ENCODE assay signal across 10 cellular contexts in the genomic region with DNA sequence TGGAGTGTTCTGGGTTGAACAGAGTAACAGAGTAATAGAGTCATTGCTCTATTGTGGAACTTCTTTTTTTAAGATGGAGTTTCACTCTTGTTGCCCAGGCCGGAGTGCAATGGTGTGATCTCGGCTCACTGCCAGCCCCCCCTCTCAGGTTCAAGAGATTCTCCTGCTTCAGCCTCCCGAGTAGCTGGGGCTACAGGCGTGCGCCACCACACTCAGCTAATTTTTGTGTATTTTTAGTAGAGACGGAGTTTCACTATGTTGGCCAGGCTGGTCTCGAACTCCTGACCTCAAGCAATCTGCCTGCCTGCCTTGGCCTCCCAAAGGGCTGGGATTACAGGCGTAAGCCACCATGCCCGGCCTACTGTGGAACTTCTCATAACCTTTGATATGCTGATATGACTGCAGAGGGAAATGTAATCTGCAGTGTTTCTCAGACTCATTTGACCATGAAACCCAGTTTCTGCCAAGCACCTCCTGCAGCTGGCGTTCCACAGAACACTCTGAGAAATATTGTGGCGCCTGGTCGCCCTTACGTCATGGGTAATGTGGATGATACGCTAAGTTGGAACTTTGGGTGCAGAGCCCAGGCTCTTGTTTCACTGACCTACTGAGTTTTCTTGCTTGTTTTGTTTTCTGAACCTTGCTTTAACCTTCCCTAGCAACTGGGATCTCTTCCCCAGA.
DNase-seq lines count a peak whose midpoint lies in the region; ATAC-seq, FAIRE-seq and TF ChIP-seq lines count a peak whose summit lies in the region.
"Had no signal": no experiment of that assay in that cellular context is flagged by ENCODE, and none has a peak within 500 bp of the region (broad histone marks: within the 10 kb centered on the region; RNA-seq: fewer than 3 reads in every experiment).

No MANE protein-coding gene starts in this region.

- no peak for DNase-seq in mucosa of descending colon
- DNase-seq in small intestine: no peak
- no peak for DNase-seq in chondrocyte (ENCODE audit: low spot score)
- no peak for DNase-seq in activated T-cell treated with anti-CD3 and anti-CD28 coated beads for 4 hours
- DNase-seq: body of pancreas, ovary, Right ventricle myocardium superior had no signal

- TF ChIP-seq CTCF in mucosa of descending colon (IDR thresholded peaks at IDR 0.05): no peak
- no peak for TF ChIP-seq CTCF in chondrocyte (IDR thresholded peaks at IDR 0.05)

- FAIRE-seq in small intestine (lab: Jason Lieb, UNC): no peak

- H3K9me3 Mint-ChIP-seq in chondrocyte (ENCODE audit: low read depth): peaks cover 4% of the 10 kb centered on the region

- H3K36me3 ChIP-seq in mucosa of descending colon (ENCODE audit: low read depth): no peaks in the 10 kb centered on the region
- H3K36me3 ChIP-seq in small intestine (ENCODE audit: control insufficient read depth in 2 of 2, insufficient read depth in 2 of 2, low read length in 2 of 2): no peaks in the 10 kb centered on the region
- H3K36me3 ChIP-seq: ovary had no signal

- H3K27ac ChIP-seq in small intestine (ENCODE audit: low read depth in 1 of 2, low read length in 1 of 2): no peak overlapping the region
- H3K27ac ChIP-seq: body of pancreas, ovary had no signal

- 92 to 95% (median 94%) methylated on average over 14 of the region's 14 CpGs for WGBS in small intestine, 3 donors

- intact Hi-C loops in mucosa of descending colon (cut with DNase I, micrococcal nuclease): no loop called here

- ATAC-seq in GM18868 (IDR thresholded peaks at IDR 0.05; ENCODE audit: unreplicated experiment): peak; percentile 67
- ATAC-seq in GM21390 (IDR thresholded peaks at IDR 0.05; ENCODE audit: unreplicated experiment): peak; percentile 66
- peak; percentile 53 for ATAC-seq in HG03095 (IDR thresholded peaks at IDR 0.05; ENCODE audit: unreplicated experiment)
- ATAC-seq in mucosa of descending colon: peak; percentile 26
- ATAC-seq: body of pancreas had no signal

- peaks cover 13% of the 10 kb centered on the region for H3K4me1 Mint-ChIP-seq in chondrocyte (ENCODE audit: low read depth)

- no peaks in the 10 kb centered on the region for H3K27me3 ChIP-seq in small intestine (ENCODE audit: control insufficient read depth in 2 of 2, insufficient read depth in 2 of 2, low read length in 2 of 2)
- H3K27me3 ChIP-seq: body of pancreas, ovary had no signal

- H3K27ac Mint-ChIP-seq in chondrocyte (ENCODE audit: unreplicated experiment): no peak overlapping the region

- peaks cover 2% of the 10 kb centered on the region for H3K27me3 Mint-ChIP-seq in chondrocyte (ENCODE audit: low read depth)

- H3K36me3 Mint-ChIP-seq in chondrocyte (ENCODE audit: low read depth): no peaks in the 10 kb centered on the region

- no peaks in the 10 kb centered on the region for H3K9me3 ChIP-seq in mucosa of descending colon
- no peaks in the 10 kb centered on the region for H3K9me3 ChIP-seq in small intestine (ENCODE audit: control insufficient read depth, low read depth)
- H3K9me3 ChIP-seq: body of pancreas, ovary had no signal

- no peak overlapping the region for H3K4me3 Mint-ChIP-seq in chondrocyte (ENCODE audit: unreplicated experiment)

- no peaks in the 10 kb centered on the region for H3K4me1 ChIP-seq in mucosa of descending colon (ENCODE audit: low read depth)
- peaks cover 0 to 9% of the 10 kb centered on the region in 2 donors for H3K4me1 ChIP-seq in small intestine (ENCODE audit: control insufficient read depth in 2 of 2, insufficient read depth in 1 of 2, low read depth in 1 of 2, low read length in 1 of 2)

- no peak overlapping the region for H3K4me3 ChIP-seq in mucosa of descending colon
- no peak overlapping the region for H3K4me3 ChIP-seq in small intestine (ENCODE audit: low read depth in 1 of 2, low read length in 2 of 2)
- H3K4me3 ChIP-seq: body of pancreas, ovary had no signal
